Comparison of ENCODE assay signal across 15 cellular contexts in genomic region chr1:47726496-47726855, GRCh38.
DNase-seq lines count a peak whose midpoint lies in the region; ATAC-seq, FAIRE-seq and TF ChIP-seq lines count a peak whose summit lies in the region.
"Had no signal": no experiment of that assay in that cellular context is flagged by ENCODE, and none has a peak within 500 bp of the region (broad histone marks: within the 10 kb centered on the region; RNA-seq: fewer than 3 reads in every experiment).

No MANE protein-coding gene starts in this region.

- H3K9ac ChIP-seq in MM.1S (ENCODE audit: low read length) (no peak overlapping the region), mammary epithelial cell (ENCODE audit: insufficient read depth, low read length) (no peak overlapping the region)
- H3K9ac ChIP-seq: parathyroid adenoma had no signal

- H3K9me2 ChIP-seq in MM.1S (replicated peaks; ENCODE audit: insufficient read depth, low read length): no peaks in the 10 kb centered on the region

- H3K36me3 ChIP-seq in MM.1S (replicated peaks; ENCODE audit: insufficient read depth, low read length) (no peaks in the 10 kb centered on the region), mammary epithelial cell (ENCODE audit: insufficient read depth, low read length) (no peaks in the 10 kb centered on the region), small intestine (ENCODE audit: control insufficient read depth in 2 of 2, insufficient read depth in 2 of 2, low read length in 2 of 2) (no peaks in the 10 kb centered on the region)
- H3K36me3 ChIP-seq: SJCRH30 had no signal

- H3K27ac Mint-ChIP-seq in CD4-positive, alpha-beta T cell: no peak overlapping the region
- H3K27ac Mint-ChIP-seq in nephron: no peak overlapping the region
- H3K27ac Mint-ChIP-seq: activated CD4-positive, alpha-beta memory T cell treated with anti-CD3 and anti-CD28 coated beads, Interleukin-2, amount 10 ng/mL, durations not matched to agents 7 days and 5 days; stimulated activated memory B cell treated with anti-CD40 and anti-IgM and Interleukin-4, amounts not matched to agents 10 μg/mL and 1 μg/mL and 100 μg/mL, for 72 hours; T-helper 2 cell treated with Interferon-gamma antibody and Interleukin-4, amounts not matched to agents 5 μg/mL and 100 μg/mL, for 36 hours had no signal

- no peak for ATAC-seq in CD4-positive, alpha-beta T cell (ENCODE audit: poor library complexity)
- ATAC-seq in GM21423 (IDR thresholded peaks at IDR 0.05; ENCODE audit: unreplicated experiment) (no peak), HG03571 (IDR thresholded peaks at IDR 0.05; ENCODE audit: unreplicated experiment) (no peak)

- H3K27me3 ChIP-seq in CD4-positive, alpha-beta T cell (ENCODE audit: control insufficient read depth, insufficient read depth, low read length): peaks cover 52% of the 10 kb centered on the region
- peaks cover 13% of the 10 kb centered on the region; the same call in 1 of the 2 replicates for H3K27me3 ChIP-seq in MM.1S (replicated peaks; ENCODE audit: insufficient read depth, low read length)
- H3K27me3 ChIP-seq in mammary epithelial cell (ENCODE audit: insufficient read depth, low read length): no peaks in the 10 kb centered on the region
- peaks cover 0 to 3% of the 10 kb centered on the region in 2 donors for H3K27me3 ChIP-seq in small intestine (ENCODE audit: control insufficient read depth in 2 of 2, insufficient read depth in 2 of 2, low read length in 2 of 2)
- H3K27me3 ChIP-seq: SJCRH30 had no signal

- no peaks in the 10 kb centered on the region for H3K4me1 ChIP-seq in MM.1S (ENCODE audit: low read length)
- H3K4me1 ChIP-seq in mammary epithelial cell (ENCODE audit: insufficient read depth, low read length): peaks cover 20% of the 10 kb centered on the region
- peaks cover 0 to 6% of the 10 kb centered on the region in 2 donors for H3K4me1 ChIP-seq in small intestine (ENCODE audit: control insufficient read depth in 2 of 2, insufficient read depth in 1 of 2, low read depth in 1 of 2, low read length in 1 of 2)
- H3K4me1 ChIP-seq: parathyroid adenoma had no signal

- in situ Hi-C loops in mammary epithelial cell (cut with MboI; ENCODE audit: low sequenced_read_pairs in 2 of 2): loop anchor here in 1 of 2 donors (25.0 kb wide), 2 partner anchors 211 to 336 kb away; no protein-coding TSS in a partner anchor

- H3K36me3 Mint-ChIP-seq in CD4-positive, alpha-beta T cell (ENCODE audit: low read depth): no peaks in the 10 kb centered on the region
- no peaks in the 10 kb centered on the region for H3K36me3 Mint-ChIP-seq in nephron (ENCODE audit: low read depth)
- H3K36me3 Mint-ChIP-seq: stimulated activated memory B cell treated with anti-CD40 and anti-IgM and Interleukin-4, amounts not matched to agents 10 μg/mL and 1 μg/mL and 100 μg/mL, for 72 hours had no signal

- 33% methylated on average over 4 of the region's 4 CpGs for WGBS in mammary epithelial cell (ENCODE audit: low coverage, missing lambda C conversion rate)
- 10 to 28% (median 17%) methylated on average over 4 of the region's 4 CpGs for WGBS in small intestine, 3 donors

- no peaks in the 10 kb centered on the region for H3F3A ChIP-seq in MM.1S (ENCODE audit: insufficient read depth, low read length)

- H3K4me1 Mint-ChIP-seq in CD4-positive, alpha-beta T cell (ENCODE audit: low read depth): peaks cover 10% of the 10 kb centered on the region
- H3K4me1 Mint-ChIP-seq in nephron: peaks cover 9% of the 10 kb centered on the region

- H3K27me3 Mint-ChIP-seq in CD4-positive, alpha-beta T cell: peaks cover 68% of the 10 kb centered on the region
- peaks cover 67% of the 10 kb centered on the region for H3K27me3 Mint-ChIP-seq in nephron (ENCODE audit: low read depth)

- H2AFZ ChIP-seq in MM.1S (ENCODE audit: low read length) (no peak overlapping the region), mammary epithelial cell (ENCODE audit: low read depth, low read length) (peak overlapping the region; percentile 73)

- TF ChIP-seq CTCF in CD4-positive, alpha-beta T cell (IDR thresholded peaks at IDR 0.05): peak; percentile 6
- 0 out of 2 replicates have a peak, but pooled peaks have one; percentile 3 for TF ChIP-seq CTCF in MM.1S (IDR thresholded peaks at IDR 0.05; ENCODE audit: low read length)
- TF ChIP-seq CTCF in mammary epithelial cell (conservative IDR thresholded peaks at IDR 0.05 in 1 of 2, IDR thresholded peaks at IDR 0.05 in 1 of 2; ENCODE audit: extremely low read depth in 1 of 2, insufficient read depth in 1 of 2, low read depth in 1 of 2, low read length in 2 of 2): no peak
- TF ChIP-seq CTCF in nephron (IDR thresholded peaks at IDR 0.05; ENCODE audit: unreplicated experiment in 3 of 3): no peak
- TF ChIP-seq CTCF in GM10248 (IDR thresholded peaks at IDR 0.05; ENCODE audit: control extremely low read depth, extremely low read depth, low read depth, missing control alignments): no peak

- dilution Hi-C loops in mammary epithelial cell (cut with HindIII; ENCODE audit: low sequenced_read_pairs): no loop called here

- H3K4me3 Mint-ChIP-seq in CD4-positive, alpha-beta T cell: no peak overlapping the region
- H3K4me3 Mint-ChIP-seq in nephron: peak overlapping the region in 2 of 3 experiments; percentile 55 to 59
- H3K4me3 Mint-ChIP-seq: activated CD4-positive, alpha-beta memory T cell treated with anti-CD3 and anti-CD28 coated beads, Interleukin-2, amount 10 ng/mL, durations not matched to agents 7 days and 5 days had no signal

- no peak overlapping the region for H3K4me2 ChIP-seq in MM.1S (ENCODE audit: low read depth, low read length)
- no peak overlapping the region for H3K4me2 ChIP-seq in mammary epithelial cell (ENCODE audit: insufficient read depth, low read depth, low read length)

- no peak overlapping the region for H3K27ac ChIP-seq in CD4-positive, alpha-beta T cell (ENCODE audit: low read depth, low read length)
- no peak overlapping the region for H3K27ac ChIP-seq in MM.1S (ENCODE audit: low read length)
- H3K27ac ChIP-seq in mammary epithelial cell (ENCODE audit: insufficient read depth, low read depth, low read length): no peak overlapping the region
- no peak overlapping the region for H3K27ac ChIP-seq in small intestine (ENCODE audit: low read depth in 1 of 2, low read length in 1 of 2)
- H3K27ac ChIP-seq: HL-60, parathyroid adenoma, SJCRH30 had no signal

- no peaks in the 10 kb centered on the region for H3K79me2 ChIP-seq in MM.1S (ENCODE audit: low read length)
- no peaks in the 10 kb centered on the region for H3K79me2 ChIP-seq in mammary epithelial cell (ENCODE audit: insufficient read depth, low read length)
- H3K79me2 ChIP-seq: parathyroid adenoma had no signal

- no peaks in the 10 kb centered on the region for H3K9me3 Mint-ChIP-seq in CD4-positive, alpha-beta T cell
- no peaks in the 10 kb centered on the region for H3K9me3 Mint-ChIP-seq in nephron
- H3K9me3 Mint-ChIP-seq: activated CD4-positive, alpha-beta memory T cell treated with anti-CD3 and anti-CD28 coated beads, Interleukin-2, amount 10 ng/mL, durations not matched to agents 7 days and 5 days; T-helper 2 cell treated with Interferon-gamma antibody and Interleukin-4, amounts not matched to agents 5 μg/mL and 100 μg/mL, for 36 hours had no signal

- CTCF ChIA-PET in CD4-positive, alpha-beta T cell (lab: Charles Lee): interaction anchor here (0.8 to 1.9 kb wide), 14 partner anchors 9 to 536 kb away, joined by 3 to 9 read pairs (median 4); partner anchors contain the start of gene FOXD2
- CTCF ChIA-PET in mammary epithelial cell (lab: Charles Lee; ENCODE audit: low non-redundant PET) (interaction anchor here (0.6 to 1.3 kb wide), 9 partner anchors 37 to 294 kb away, joined by 3 to 15 read pairs (median 3); partner anchors contain the start of gene FOXD2), GM10248 (lab: Yijun Ruan, JAX) (interaction anchor here (0.6 to 15.5 kb wide), 50 partner anchors 9 to 551 kb away, joined by 3 to 226 read pairs (median 4); partner anchors contain the start of genes FOXD2 and PDZK1IP1)

- H3K4me3 ChIP-seq in MM.1S (ENCODE audit: low read length) (no peak overlapping the region), mammary epithelial cell (replicated peaks in 1 of 3; ENCODE audit: insufficient read depth in 1 of 3, low read depth in 2 of 3, low read length in 3 of 3) (no peak overlapping the region), small intestine (ENCODE audit: low read depth in 1 of 2, low read length in 2 of 2) (no peak overlapping the region)

- FAIRE-seq in small intestine (lab: Jason Lieb, UNC): no peak
- FAIRE-seq: frontal cortex had no signal

- no TSS peak for BruUV-seq in mammary epithelial cell (replicated peaks; lab: Mats Ljungman, UMichigan)

- H4K20me1 ChIP-seq in MM.1S (ENCODE audit: insufficient read depth, low read length): no peaks in the 10 kb centered on the region
- no peaks in the 10 kb centered on the region for H4K20me1 ChIP-seq in mammary epithelial cell (ENCODE audit: insufficient read depth, low read length)

- POLR2A ChIA-PET in CD4-positive, alpha-beta T cell (lab: Charles Lee): interaction anchor here (1.0 kb wide), 1 partner anchor 289 kb away, joined by 4 read pairs; the partner anchor contains the start of gene FOXD2
- POLR2A ChIA-PET in GM10248 (lab: Yijun Ruan, JAX): no interaction called here

- intact Hi-C loops in CD4-positive, alpha-beta T cell (cut with DNase I, micrococcal nuclease): loop anchor here (1.0 to 5.0 kb wide), 4 partner anchors 289 to 534 kb away; partner anchors contain the start of genes PDZK1IP1 (in 2 of the 2) and FOXD2 (in 1 of the 2)
- intact Hi-C loops in mammary epithelial cell (cut with micrococcal nuclease): loop anchor here (1.0 kb wide), 5 partner anchors 16 to 337 kb away; no protein-coding TSS in a partner anchor

- no peak for DNase-seq in CD4-positive, alpha-beta T cell
- DNase-seq in MM.1S (no peak), mammary epithelial cell (no peak), GM10248 (ENCODE audit: extremely low spot score) (no peak), small intestine (no peak)

- no peaks in the 10 kb centered on the region for H3K9me3 ChIP-seq in CD4-positive, alpha-beta T cell (ENCODE audit: control insufficient read depth, low read length)
- H3K9me3 ChIP-seq in MM.1S (replicated peaks; ENCODE audit: insufficient read depth, low read length) (no peaks in the 10 kb centered on the region), mammary epithelial cell (replicated peaks; ENCODE audit: insufficient read depth, low read length) (no peaks in the 10 kb centered on the region), small intestine (ENCODE audit: control insufficient read depth, low read depth) (no peaks in the 10 kb centered on the region)
- H3K9me3 ChIP-seq: SJCRH30 had no signal

Comparison
In these comparisons a context has a peak if more than half of its experiments do, and no peak if none do; other contexts are left out.
1. CTCF ChIP-seq: peak in CD4-positive, alpha-beta T cell (single experiment) and MM.1S (single experiment); none in mammary epithelial cell (0 of 2), nephron (0 of 3) and GM10248 (single experiment).